Comparison of ENCODE assay signal across 8 cellular contexts in genomic region chr14:69726761-69727511, GRCh38. TPM values are rescaled to one million over a fixed set of nuclear protein-coding genes. Genes with fewer than 3 reads are reported as not detected.
DNase-seq lines count a peak whose midpoint lies in the region; ATAC-seq and TF ChIP-seq lines count a peak whose summit lies in the region.

No MANE protein-coding gene starts in this region.

- H3K4me3 ChIP-seq in GM23338 (peak overlapping the region; percentile 54), Loucy (ENCODE audit: low read length, poor library complexity, severe bottlenecking) (no peak overlapping the region), SU-DHL-6 (ENCODE audit: insufficient read depth, low read length, poor library complexity, severe bottlenecking) (peak overlapping the region; percentile 31), heart left ventricle (peak overlapping the region in 11 of 12 donors; percentile 27 to 61 (median 51)), upper lobe of left lung (peak overlapping the region in 3 of 4 donors; percentile 27 to 54 (median 42))

- H3K9me3 Mint-ChIP-seq in GM23338: no peaks in the 10 kb centered on the region
- no peaks in the 10 kb centered on the region for H3K9me3 Mint-ChIP-seq in activated naive CD8-positive, alpha-beta T cell treated with anti-CD3 and anti-CD28 coated beads, Interleukin-2, amount 50 U/mL, for 24 hours

- H3K27me3 ChIP-seq in GM23338 (ENCODE audit: insufficient read depth): peaks cover 11% of the 10 kb centered on the region; the same call in 1 of the 2 replicates
- H3K27me3 ChIP-seq in Loucy (ENCODE audit: insufficient read depth, low read length, poor library complexity, severe bottlenecking): no peaks in the 10 kb centered on the region
- H3K27me3 ChIP-seq in SU-DHL-6 (ENCODE audit: low read length): no peaks in the 10 kb centered on the region
- no peaks in the 10 kb centered on the region for H3K27me3 ChIP-seq in heart left ventricle
- H3K27me3 ChIP-seq in upper lobe of left lung: no peaks in the 10 kb centered on the region

- TF ChIP-seq POLR2A in heart left ventricle (IDR thresholded peaks at IDR 0.05): no peak
- TF ChIP-seq POLR2A in upper lobe of left lung (IDR thresholded peaks at IDR 0.05): peak in 2 of 4 donors; percentile 7 to 22

- H3K27ac ChIP-seq in GM23338 (ENCODE audit: low read depth): no peak overlapping the region
- no peak overlapping the region for H3K27ac ChIP-seq in SU-DHL-6 (ENCODE audit: low read depth, low read length)
- peak overlapping the region in 11 of 12 donors; percentile 56 to 79 (median 69) for H3K27ac ChIP-seq in heart left ventricle
- H3K27ac ChIP-seq in upper lobe of left lung: peak overlapping the region; percentile 42 to 83 (median 78)

- no peaks in the 10 kb centered on the region for H3K27me3 Mint-ChIP-seq in GM23338 (ENCODE audit: insufficient read depth, low read depth, poor library complexity)
- H3K27me3 Mint-ChIP-seq in activated naive CD8-positive, alpha-beta T cell treated with anti-CD3 and anti-CD28 coated beads, Interleukin-2, amount 50 U/mL, for 24 hours: no peaks in the 10 kb centered on the region

- WGBS in heart left ventricle, 4 donors: 4 to 10% (median 7%) methylated on average over 32 to 51 of the region's 51 CpGs
- 5 to 15% methylated on average over 14 to 51 of the region's 51 CpGs for WGBS in upper lobe of left lung, 2 donors

- peak overlapping the region; percentile 53 for H3K4me3 Mint-ChIP-seq in GM23338
- H3K4me3 Mint-ChIP-seq in activated naive CD8-positive, alpha-beta T cell treated with anti-CD3 and anti-CD28 coated beads, Interleukin-2, amount 50 U/mL, for 24 hours: peak overlapping the region; percentile 66

- H3K79me2 ChIP-seq in GM23338 (replicated peaks; ENCODE audit: insufficient read depth) (no peaks in the 10 kb centered on the region), Loucy (ENCODE audit: insufficient read depth, low read length) (no peaks in the 10 kb centered on the region), SU-DHL-6 (ENCODE audit: insufficient read depth, low read length) (no peaks in the 10 kb centered on the region)

- no peaks in the 10 kb centered on the region for H3K9me3 ChIP-seq in Loucy (ENCODE audit: insufficient read depth, low read depth, low read length)
- H3K9me3 ChIP-seq in SU-DHL-6 (ENCODE audit: insufficient read depth, low read length): no peaks in the 10 kb centered on the region
- no peaks in the 10 kb centered on the region for H3K9me3 ChIP-seq in heart left ventricle
- H3K9me3 ChIP-seq in upper lobe of left lung: no peaks in the 10 kb centered on the region

- H3K27ac Mint-ChIP-seq in GM23338: no peak overlapping the region
- peak overlapping the region; percentile 67 for H3K27ac Mint-ChIP-seq in activated naive CD8-positive, alpha-beta T cell treated with anti-CD3 and anti-CD28 coated beads, Interleukin-2, amount 50 U/mL, for 24 hours

- DNase-seq in EL (peak; percentile 71), GM23338 (ENCODE audit: low spot score) (peak; percentile 87), heart left ventricle (peak; percentile 82 to 94 (median 86)), posterior cingulate gyrus (peak; percentile 67 to 97 (median 86)), upper lobe of left lung (peak; percentile 82 to 96)
- DNase-seq in activated naive CD8-positive, alpha-beta T cell treated with anti-CD3 and anti-CD28 coated beads, Interleukin-2, amount 50 U/mL, for 24 hours: peak; percentile 86

- no peak for TF ChIP-seq EP300 in upper lobe of left lung (IDR thresholded peaks at IDR 0.05)

- H3F3A ChIP-seq in GM23338 (replicated peaks; ENCODE audit: low read depth): 0 out of 2 replicates have a peak, but pooled peaks cover 3% of the 10 kb centered on the region
- no peaks in the 10 kb centered on the region for H3F3A ChIP-seq in Loucy (ENCODE audit: low read depth)
- no peaks in the 10 kb centered on the region for H3F3A ChIP-seq in SU-DHL-6 (ENCODE audit: insufficient read depth)

- intact Hi-C loops in heart left ventricle (cut with DNase I): loop anchor here (1.0 to 5.0 kb wide), 12 partner anchors 40 to 192 kb away; partner anchors contain the start of genes SRSF5 (in 1 of the 10) and SUSD6 (in 1 of the 10)
- intact Hi-C loops in posterior cingulate gyrus (cut with DNase I): loop anchor here (1.0 kb wide), 2 partner anchors 124 to 142 kb away; no protein-coding TSS in a partner anchor

- H3K4me1 ChIP-seq in GM23338 (ENCODE audit: insufficient read depth): no peaks in the 10 kb centered on the region
- no peaks in the 10 kb centered on the region for H3K4me1 ChIP-seq in Loucy (ENCODE audit: insufficient read depth, low read length, poor library complexity, severe bottlenecking)
- H3K4me1 ChIP-seq in heart left ventricle: peaks cover 0 to 39% (median 7%) of the 10 kb centered on the region in 12 donors
- peaks cover 17 to 34% (median 26%) of the 10 kb centered on the region in 4 donors for H3K4me1 ChIP-seq in upper lobe of left lung

- H4K20me1 ChIP-seq in GM23338 (replicated peaks; ENCODE audit: insufficient read depth) (no peaks in the 10 kb centered on the region), Loucy (ENCODE audit: insufficient read depth, low read length, poor library complexity, severe bottlenecking) (no peaks in the 10 kb centered on the region), SU-DHL-6 (ENCODE audit: low read depth, low read length) (no peaks in the 10 kb centered on the region)

- peaks cover 2% of the 10 kb centered on the region; the same call in 1 of the 3 replicates for H3K4me1 Mint-ChIP-seq in GM23338
- peaks cover 22% of the 10 kb centered on the region for H3K4me1 Mint-ChIP-seq in activated naive CD8-positive, alpha-beta T cell treated with anti-CD3 and anti-CD28 coated beads, Interleukin-2, amount 50 U/mL, for 24 hours

- H2AFZ ChIP-seq in GM23338: peak overlapping the region; percentile 98
- H2AFZ ChIP-seq in Loucy (ENCODE audit: low read length): peak overlapping the region; percentile 99
- peak overlapping the region; percentile 73 for H2AFZ ChIP-seq in SU-DHL-6 (ENCODE audit: low read depth, low read length, severe bottlenecking)

- no peaks in the 10 kb centered on the region; the same call in 2 of the 3 replicates for H3K36me3 Mint-ChIP-seq in GM23338 (ENCODE audit: low read depth)
- no peaks in the 10 kb centered on the region for H3K36me3 Mint-ChIP-seq in activated naive CD8-positive, alpha-beta T cell treated with anti-CD3 and anti-CD28 coated beads, Interleukin-2, amount 50 U/mL, for 24 hours (ENCODE audit: low read depth)

- TF ChIP-seq CTCF in GM23338 (conservative IDR thresholded peaks at IDR 0.05; ENCODE audit: low read depth in 2 of 2) (peak; percentile 98 to 99), Loucy (conservative IDR thresholded peaks at IDR 0.05; ENCODE audit: low read length) (peak; percentile 97), SU-DHL-6 (IDR thresholded peaks at IDR 0.05; ENCODE audit: insufficient read depth, low read length, poor library complexity, severe bottlenecking) (peak; percentile 93), heart left ventricle (IDR thresholded peaks at IDR 0.05) (peak; percentile 95 to 100 (median 99)), upper lobe of left lung (IDR thresholded peaks at IDR 0.05) (peak; percentile 96 to 98 (median 98))

- H3K4me2 ChIP-seq in GM23338 (peak overlapping the region; percentile 77), Loucy (ENCODE audit: low read depth, low read length, poor library complexity, severe bottlenecking) (peak overlapping the region; percentile 48), SU-DHL-6 (ENCODE audit: low read depth, low read length, poor library complexity, severe bottlenecking) (peak overlapping the region; percentile 65)

- H3K9me2 ChIP-seq in GM23338 (ENCODE audit: insufficient read depth) (no peaks in the 10 kb centered on the region), Loucy (replicated peaks; ENCODE audit: low read depth, low read length) (no peaks in the 10 kb centered on the region), SU-DHL-6 (replicated peaks; ENCODE audit: insufficient read depth, low read length) (no peaks in the 10 kb centered on the region)

- ATAC-seq in GM23338 (peak; percentile 97), heart left ventricle (peak; percentile 93 to 97 (median 96)), upper lobe of left lung (ENCODE audit: low FRiP score in 2 of 2) (peak; percentile 94 to 98)
- peak; percentile 88 for ATAC-seq in activated naive CD8-positive, alpha-beta T cell treated with anti-CD3 and anti-CD28 coated beads, Interleukin-2, amount 50 U/mL, for 24 hours

- H3K36me3 ChIP-seq in GM23338 (ENCODE audit: insufficient read depth): no peaks in the 10 kb centered on the region
- H3K36me3 ChIP-seq in Loucy (ENCODE audit: insufficient read depth, low read length): no peaks in the 10 kb centered on the region
- no peaks in the 10 kb centered on the region for H3K36me3 ChIP-seq in SU-DHL-6 (ENCODE audit: low read length)
- no peaks in the 10 kb centered on the region for H3K36me3 ChIP-seq in heart left ventricle
- no peaks in the 10 kb centered on the region for H3K36me3 ChIP-seq in upper lobe of left lung

- H3K9ac ChIP-seq in Loucy (ENCODE audit: low read depth, low read length, poor library complexity, severe bottlenecking) (no peak overlapping the region), SU-DHL-6 (ENCODE audit: low read length) (peak overlapping the region; percentile 36)

TF ChIP-seq in GM23338, 12 proteins besides CTCF, POLR2A, EP300 and RAD21 (continues in another document):
- TF ChIP-seq EZH2phosphoT487 (IDR thresholded peaks at IDR 0.05; ENCODE audit: unreplicated experiment) (no peak), ETS1 (IDR thresholded peaks at IDR 0.05) (no peak), EZH2 (IDR thresholded peaks at IDR 0.05; ENCODE audit: low read depth, unreplicated experiment) (no peak), STAT1 (IDR thresholded peaks at IDR 0.05; ENCODE audit: unreplicated experiment) (no peak), NANOG (IDR thresholded peaks at IDR 0.05; ENCODE audit: borderline replicate concordance) (no peak), POLR2AphosphoS5 (IDR thresholded peaks at IDR 0.05; ENCODE audit: low read depth) (no peak)

RNA-seq across cellular contexts. Expression of gene SRSF5, which starts 40.0 kb away (rescaled TPM):
- 172 and 204 TPM in 2 replicates for total RNA-seq in GM23338 (2014; rRNA removed; shearing (Covaris generic))
- 343 and 389 TPM in 2 replicates for polyA plus RNA-seq in GM23338 (2016; fragmentation: Nextera tagmentation; extraction: Ambion mirVana)
- 100 to 1,000 TPM in 7 of 9 donors, 10 to 100 TPM in 2; 63.8 to 197 (median 176) TPM for total RNA-seq in heart left ventricle
- 100 to 1,000 TPM; 157 to 186 TPM for polyA plus RNA-seq in heart left ventricle
- 1,000 to 10,000 TPM in 1 of 6 donors, 100 to 1,000 TPM in 5; 238 to 1,033 (median 288) TPM for total RNA-seq in upper lobe of left lung

Comparison
In these comparisons a context has a peak if more than half of its experiments do, and no peak if none do; other contexts are left out.
1. H3K27ac ChIP-seq: peak in heart left ventricle (11 of 12) and upper lobe of left lung (4 of 4); none in GM23338 (single experiment) and SU-DHL-6 (single experiment).
2. Peak in every context shown above with its lines, with median percentiles within 50 percentile points of each other: DNase-seq, ATAC-seq, H2AFZ ChIP-seq, H3K4me2 ChIP-seq and CTCF ChIP-seq.